8 cellular contexts compared by ENCODE assay signal in genomic region chr17:7393613-7394451, GRCh38. TPM values are rescaled to one million over a fixed set of nuclear protein-coding genes. Genes with fewer than 3 reads are reported as not detected.
DNase-seq lines count a peak whose midpoint lies in the region; ATAC-seq and TF ChIP-seq lines count a peak whose summit lies in the region.

No MANE protein-coding gene starts in this region.

- peaks cover 40% of the 10 kb centered on the region for H3K36me3 ChIP-seq in BLaER1

- H3K27me3 ChIP-seq in BLaER1 = no peaks in the 10 kb centered on the region

- TF ChIP-seq POLR2A in lower leg skin (IDR thresholded peaks at IDR 0.05) = no peak

- H3K9ac ChIP-seq in BLaER1 = peak overlapping the region; percentile 87

- TF ChIP-seq CTCF in lower leg skin (IDR thresholded peaks at IDR 0.05) = no peak

- H3K27ac ChIP-seq in BLaER1 (peak overlapping the region; percentile 88), caudate nucleus (ENCODE audit: low read depth, low read length) (peak overlapping the region; percentile 63)

- H4K20me1 ChIP-seq in BLaER1 = 0 out of 2 replicates have a peak, but pooled peaks cover 4% of the 10 kb centered on the region

- H3K4me2 ChIP-seq in BLaER1 = peak overlapping the region; percentile 97

- 5 to 9% methylated on average over 29 to 48 of the region's 48 CpGs for WGBS in lower leg skin, 2 donors

- peaks cover 32% of the 10 kb centered on the region for H3K4me1 ChIP-seq in BLaER1

- DNase-seq in GM19240 (ENCODE audit: insufficient read length, low spot score) = peak; percentile 62
- DNase-seq in T-helper 1 cell = peak; percentile 60 to 74 (median 68)
- peak in 1 of 61 donors; percentile 53 for DNase-seq in caudate nucleus (lab: John Stamatoyannopoulos, UW)
- DNase-seq in lower leg skin (ENCODE audit: low spot score in 2 of 2) = no peak
- DNase-seq in stimulated activated CD8-positive, alpha-beta memory T cell treated with anti-CD3 and anti-CD28 coated beads, Interleukin-7, amount 100 ng/mL, for 24 hours (ENCODE audit: low read depth) = peak; percentile 32
- DNase-seq in NK-92 treated with Interleukin-12 subunit alpha and Interleukin-12 subunit beta, amount 100 ng/mL, for 24 hours (lab: John Stamatoyannopoulos, UW) = no peak

- peak; percentile 36 for ATAC-seq in HG03442 (IDR thresholded peaks at IDR 0.05; ENCODE audit: unreplicated experiment)

- no peaks in the 10 kb centered on the region for H3K9me3 ChIP-seq in BLaER1

- intact Hi-C loops in lower leg skin (cut with DNase I; ENCODE audit: low total_unique reads) = no loop called here

- peak overlapping the region; percentile 90 for H3K4me3 ChIP-seq in BLaER1
- peak overlapping the region; percentile 61 for H3K4me3 ChIP-seq in lower leg skin (ENCODE audit: low read depth, poor library complexity, severe bottlenecking)

RNA-seq across cellular contexts. Expression of gene PLSCR3, which starts 0.5 kb away (rescaled TPM):
- 10 to 100 TPM; 21.6 to 38.1 (median 24.5) TPM for total RNA-seq in lower leg skin

RNA-seq across cellular contexts. Expression of gene TMEM256, which starts 10.1 kb away (rescaled TPM):
- total RNA-seq in lower leg skin = 10 to 100 TPM; 56.1 to 90.8 (median 65.5) TPM

RNA-seq across cellular contexts. Expression of gene TNK1, which starts 12.9 kb away (rescaled TPM):
- 10 to 100 TPM; 13.0 to 25.4 (median 19.7) TPM for total RNA-seq in lower leg skin

RNA-seq across cellular contexts. Expression of gene NLGN2, which starts 13.8 kb away (rescaled TPM):
- total RNA-seq in lower leg skin = 1 to 10 TPM; 5.5 to 9.6 (median 6.4) TPM

RNA-seq across cellular contexts. Expression of gene SPEM1, which starts 26.3 kb away (rescaled TPM):
- not detected for total RNA-seq in lower leg skin

Comparison
In these comparisons a context has a peak if more than half of its experiments do, and no peak if none do; other contexts are left out.
1. DNase-seq: peak in GM19240 (single experiment), T-helper 1 cell (5 of 5) and stimulated activated CD8-positive, alpha-beta memory T cell treated with anti-CD3 and anti-CD28 coated beads, Interleukin-7, amount 100 ng/mL, for 24 hours (single experiment); none in lower leg skin (0 of 2) and NK-92 treated with Interleukin-12 subunit alpha and Interleukin-12 subunit beta, amount 100 ng/mL, for 24 hours (single experiment).